In genomic region chr17:35044181-35044580, GRCh38 we compare ENCODE assay signal across 11 cellular contexts.
"Had no signal": no experiment of that assay in that cellular context is flagged by ENCODE, and none has a peak within 500 bp of the region (broad histone marks: within the 10 kb centered on the region; RNA-seq: fewer than 3 reads in every experiment).

No MANE protein-coding gene starts in this region.

- H3K36me3 ChIP-seq: brain microvascular endothelial cell, esophagus squamous epithelium, tibial nerve had no signal

- H3K4me3 ChIP-seq: esophagus squamous epithelium, tibial nerve had no signal

- H3K27me3 Mint-ChIP-seq: activated B cell treated with CpG ODN at 0.5 μM for 24 hours; activated CD4-positive, alpha-beta T cell treated with anti-CD3 and anti-CD28 coated beads, Interleukin-2, amount 10 ng/mL, durations not matched to agents 7 days and 5 days had no signal

- DNase-seq: activated B cell treated with CpG ODN at 0.5 μM for 24 hours; activated CD4-positive, alpha-beta T cell treated with anti-CD3 and anti-CD28 coated beads, Interleukin-2, amount 10 ng/mL, durations not matched to agents 7 days and 5 days; activated naive CD4-positive, alpha-beta T cell treated with anti-CD3 and anti-CD28 coated beads, Interleukin-2, amount 50 U/mL, for 16 hours; amygdala; brain microvascular endothelial cell; cerebellar nuclear complex; esophagus squamous epithelium; foreskin fibroblast; stimulated activated CD4-positive, alpha-beta T cell treated with anti-CD3 and anti-CD28 coated beads, Interleukin-4, amount 100 ng/mL, for 24 hours; T-helper 2 cell had no signal

- H3K4me3 Mint-ChIP-seq: activated B cell treated with CpG ODN at 0.5 μM for 24 hours; activated CD4-positive, alpha-beta T cell treated with anti-CD3 and anti-CD28 coated beads, Interleukin-2, amount 10 ng/mL, durations not matched to agents 7 days and 5 days had no signal

- H3K9me3 ChIP-seq: esophagus squamous epithelium, tibial nerve had no signal

- H3K27ac ChIP-seq: brain microvascular endothelial cell, tibial nerve had no signal

- H3K9me3 Mint-ChIP-seq: activated B cell treated with CpG ODN at 0.5 μM for 24 hours; activated CD4-positive, alpha-beta T cell treated with anti-CD3 and anti-CD28 coated beads, Interleukin-2, amount 10 ng/mL, durations not matched to agents 7 days and 5 days had no signal

- H3K27me3 ChIP-seq: brain microvascular endothelial cell, esophagus squamous epithelium, tibial nerve had no signal
